In genomic region chr5:134555889-134556311, GRCh38 we compare ENCODE assay signal across 9 cellular contexts. TPM values are rescaled to one million over a fixed set of nuclear protein-coding genes. Genes with fewer than 3 reads are reported as not detected.
A peak's percentile ranks its signal among the peaks of the same experiment; 100 is the strongest.
DNase-seq lines count a peak whose midpoint lies in the region; ATAC-seq and TF ChIP-seq lines count a peak whose summit lies in the region.
"Had no signal": no experiment of that assay in that cellular context is flagged by ENCODE, and none has a peak within 500 bp of the region (broad histone marks: within the 10 kb centered on the region; RNA-seq: fewer than 3 reads in every experiment).

No MANE protein-coding gene starts in this region.

- H3K4me1 Mint-ChIP-seq in activated CD4-positive, alpha-beta T cell treated with anti-CD3 and anti-CD28 coated beads, Interleukin-2, amount 10 ng/mL, durations not matched to agents 7 days and 5 days = peaks cover 31% of the 10 kb centered on the region

- no peaks in the 10 kb centered on the region for H3K4me1 ChIP-seq in A673 (ENCODE audit: insufficient read depth, low read length, poor library complexity, severe bottlenecking)

- DNase-seq in A673 (ENCODE audit: low spot score) (peak; percentile 84), NCI-H1694 (lab: John Stamatoyannopoulos, UW) (peak; percentile 87), coronary artery (ENCODE audit: low spot score) (peak; percentile 92), midbrain (lab: John Stamatoyannopoulos, UW) (peak; percentile 11), LoVo (ENCODE audit: low spot score) (no peak)
- DNase-seq in activated CD4-positive, alpha-beta T cell treated with anti-CD3 and anti-CD28 coated beads, Interleukin-2, amount 10 ng/mL, durations not matched to agents 7 days and 5 days = peak; percentile 82
- DNase-seq in stimulated activated CD8-positive, alpha-beta memory T cell treated with anti-CD3 and anti-CD28 coated beads, Interleukin-7, amount 100 ng/mL, for 4 hours (ENCODE audit: low read depth in 2 of 2) = peak; percentile 77 to 80

- H3K27ac ChIP-seq in A673 (ENCODE audit: low read depth, low read length, poor library complexity, severe bottlenecking) (no peak overlapping the region), coronary artery (peak overlapping the region; percentile 90 to 94)

- no peak; the same call in 1 of the 2 replicates for TF ChIP-seq CTCF in A673 (conservative IDR thresholded peaks at IDR 0.05; ENCODE audit: low read depth, low read length)
- no peak for TF ChIP-seq CTCF in coronary artery (IDR thresholded peaks at IDR 0.05)

- intact Hi-C loops in A673 (cut with micrococcal nuclease; ENCODE audit: unreplicated experiment) = no loop called here

- BruUV-seq in A673 (replicated peaks; lab: Mats Ljungman, UMichigan) = no TSS peak

- no peaks in the 10 kb centered on the region for H3K9me3 Mint-ChIP-seq in activated CD4-positive, alpha-beta T cell treated with anti-CD3 and anti-CD28 coated beads, Interleukin-2, amount 10 ng/mL, durations not matched to agents 7 days and 5 days
- H3K9me3 Mint-ChIP-seq: nephron had no signal

- no peaks in the 10 kb centered on the region for H3K27me3 ChIP-seq in A673 (replicated peaks; ENCODE audit: insufficient read depth, low read depth, low read length, poor library complexity)

- H3K36me3 Mint-ChIP-seq in activated CD4-positive, alpha-beta T cell treated with anti-CD3 and anti-CD28 coated beads, Interleukin-2, amount 10 ng/mL, durations not matched to agents 7 days and 5 days (ENCODE audit: low read depth) = peaks cover 34% of the 10 kb centered on the region

- peak overlapping the region; percentile 90 for H3K27ac Mint-ChIP-seq in activated CD4-positive, alpha-beta T cell treated with anti-CD3 and anti-CD28 coated beads, Interleukin-2, amount 10 ng/mL, durations not matched to agents 7 days and 5 days

- no peaks in the 10 kb centered on the region for H3K9me3 ChIP-seq in A673 (ENCODE audit: low read depth, low read length, poor library complexity, severe bottlenecking)

- CTCF ChIA-PET in A673 (lab: Charles Lee) = no interaction called here
- CTCF ChIA-PET in activated CD4-positive, alpha-beta T cell treated with anti-CD3 and anti-CD28 coated beads, Interleukin-2, amount 10 ng/mL, durations not matched to agents 7 days and 5 days (lab: Charles Lee) = interaction anchor here (0.7 to 2.0 kb wide), 7 partner anchors 19 to 184 kb away, joined by 3 to 9 read pairs (median 4); partner anchors contain the start of gene UBE2B

- H3K4me3 ChIP-seq in A673 (ENCODE audit: low read depth, low read length, poor library complexity, severe bottlenecking) (no peak overlapping the region), coronary artery (no peak overlapping the region)

- peak; percentile 37 for ATAC-seq in GM18517 (IDR thresholded peaks at IDR 0.05; ENCODE audit: unreplicated experiment)

- no peak overlapping the region for H3K4me3 Mint-ChIP-seq in activated CD4-positive, alpha-beta T cell treated with anti-CD3 and anti-CD28 coated beads, Interleukin-2, amount 10 ng/mL, durations not matched to agents 7 days and 5 days
- H3K4me3 Mint-ChIP-seq: nephron had no signal

- POLR2A ChIA-PET in A673 (lab: Charles Lee; ENCODE audit: low non-redundant PET) = no interaction called here
- POLR2A ChIA-PET in activated CD4-positive, alpha-beta T cell treated with anti-CD3 and anti-CD28 coated beads, Interleukin-2, amount 10 ng/mL, durations not matched to agents 7 days and 5 days (lab: Charles Lee) = interaction anchor here (0.5 kb wide), 1 partner anchor 379 kb away, joined by 3 read pairs; no protein-coding TSS in a partner anchor

- no peaks in the 10 kb centered on the region for H3K27me3 Mint-ChIP-seq in activated CD4-positive, alpha-beta T cell treated with anti-CD3 and anti-CD28 coated beads, Interleukin-2, amount 10 ng/mL, durations not matched to agents 7 days and 5 days

- H3K36me3 ChIP-seq in A673 (ENCODE audit: insufficient read depth, low read length, poor library complexity, severe bottlenecking) = no peaks in the 10 kb centered on the region

RNA-seq across cellular contexts. Expression of gene JADE2, which starts 30.4 kb away (rescaled TPM):
- 15.8 and 18.4 TPM in 2 replicates for total RNA-seq in A673 (2021)
- 10 to 100 TPM; 92.5 to 93.8 TPM for total RNA-seq in activated CD4-positive, alpha-beta T cell treated with anti-CD3 and anti-CD28 coated beads, Interleukin-2, amount 10 ng/mL, durations not matched to agents 7 days and 5 days
